12 cellular contexts compared by ENCODE assay signal in the genomic region with DNA sequence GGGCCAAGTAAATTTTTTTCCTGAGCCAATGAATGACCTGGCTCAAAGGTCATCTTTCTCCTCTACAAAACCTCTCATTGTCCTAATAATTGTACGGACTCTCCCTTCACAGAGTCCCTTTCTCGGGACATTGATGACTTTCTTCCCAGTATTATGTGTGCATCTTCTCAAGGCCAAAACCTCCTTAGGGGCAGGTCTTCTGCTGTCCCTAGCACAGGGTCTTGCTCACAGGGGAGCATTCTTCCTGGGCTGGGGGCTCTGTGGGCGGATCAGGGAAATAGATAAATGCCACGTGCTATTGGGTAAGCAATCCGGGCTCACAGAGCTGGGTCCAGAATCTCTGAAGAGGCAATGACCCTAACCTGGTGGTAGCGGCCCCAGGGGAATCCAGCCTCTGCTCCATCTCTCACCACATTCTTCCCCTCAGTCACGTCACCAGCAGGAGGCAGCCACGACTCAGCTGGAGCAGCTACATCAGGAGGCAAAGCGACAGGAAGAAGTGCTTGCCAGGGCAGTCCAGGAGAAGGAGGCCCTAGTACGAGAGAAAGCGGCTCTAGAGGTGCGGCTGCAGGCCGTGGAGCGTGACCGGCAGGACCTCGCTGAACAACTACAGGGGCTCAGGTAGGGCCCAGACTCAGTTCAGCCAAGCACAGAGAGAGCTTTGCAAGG. TPM values are rescaled to one million over a fixed set of nuclear protein-coding genes. Genes with fewer than 3 reads are reported as not detected.
DNase-seq lines count a peak whose midpoint lies in the region; ATAC-seq and TF ChIP-seq lines count a peak whose summit lies in the region.
"Had no signal": no experiment of that assay in that cellular context is flagged by ENCODE, and none has a peak within 500 bp of the region (broad histone marks: within the 10 kb centered on the region; RNA-seq: fewer than 3 reads in every experiment).

No MANE protein-coding gene starts in this region.

- no peak for ATAC-seq in activated naive CD4-positive, alpha-beta T cell treated with anti-CD3 and anti-CD28 coated beads, Interleukin-2, amount 50 U/mL, for 72 hours
- peak; percentile 95 for ATAC-seq in memory B cell (ENCODE audit: low read depth)
- ATAC-seq in GM21619 (IDR thresholded peaks at IDR 0.05; ENCODE audit: unreplicated experiment) = no peak

- H3K27me3 Mint-ChIP-seq in memory B cell = no peaks in the 10 kb centered on the region
- H3K27me3 Mint-ChIP-seq: activated naive CD8-positive, alpha-beta T cell had no signal

- peak; percentile 57; the same call in 1 of the 2 replicates for TF ChIP-seq RAD21 in Ishikawa (IDR thresholded peaks at IDR 0.05; ENCODE audit: low read depth)

- peaks cover 9% of the 10 kb centered on the region for H3K4me1 Mint-ChIP-seq in memory B cell

- H3K79me2 ChIP-seq in smooth muscle cell (ENCODE audit: low read depth) = no peaks in the 10 kb centered on the region

- TF ChIP-seq EP300 in Ishikawa (IDR thresholded peaks at IDR 0.05; ENCODE audit: borderline replicate concordance) = no peak

- no peak overlapping the region for H3K4me2 ChIP-seq in smooth muscle cell

- H2AFZ ChIP-seq in smooth muscle cell (ENCODE audit: low read depth) = no peak overlapping the region

- H3K4me1 ChIP-seq in smooth muscle cell (ENCODE audit: low read depth) = no peaks in the 10 kb centered on the region
- H3K4me1 ChIP-seq: esophagus muscularis mucosa had no signal

- peak; percentile 49 for TF ChIP-seq CTCF in GM06990 (IDR thresholded peaks at IDR 0.05; ENCODE audit: insufficient read depth, low read length, poor library complexity, severe bottlenecking)
- TF ChIP-seq CTCF in smooth muscle cell (IDR thresholded peaks at IDR 0.05; ENCODE audit: borderline replicate concordance, insufficient read depth, poor library complexity, severe bottlenecking) = no peak

- H3K27ac ChIP-seq in smooth muscle cell (ENCODE audit: low read depth) = no peak overlapping the region
- H3K27ac ChIP-seq: esophagus muscularis mucosa had no signal

- DNase-seq in GM06990 (ENCODE audit: extremely low read depth, insufficient read length) (no peak), memory B cell (ENCODE audit: low spot score in 2 of 2) (peak; percentile 36 to 39), NCI-H128 (lab: John Stamatoyannopoulos, UW; ENCODE audit: unreplicated experiment) (no peak), smooth muscle cell (lab: John Stamatoyannopoulos, UW; ENCODE audit: unreplicated experiment) (no peak), AG20443 (ENCODE audit: low spot score) (no peak)
- DNase-seq in activated naive CD4-positive, alpha-beta T cell treated with anti-CD3 and anti-CD28 coated beads, Interleukin-2, amount 50 U/mL, for 72 hours (ENCODE audit: low spot score in 2 of 2) = no peak
- DNase-seq: midbrain had no signal

- H3K4me3 ChIP-seq in GM06990 (replicated peaks; ENCODE audit: low read depth, low read length) = no peak overlapping the region
- no peak overlapping the region for H3K4me3 ChIP-seq in smooth muscle cell
- H3K4me3 ChIP-seq: esophagus muscularis mucosa had no signal

- no peaks in the 10 kb centered on the region for H3K9me3 Mint-ChIP-seq in activated naive CD4-positive, alpha-beta T cell treated with anti-CD3 and anti-CD28 coated beads, Interleukin-2, amount 50 U/mL, for 72 hours
- H3K9me3 Mint-ChIP-seq in memory B cell = no peaks in the 10 kb centered on the region
- H3K9me3 Mint-ChIP-seq: T-helper 1 cell treated with Interleukin-12 subunit alpha and Interleukin-12 subunit beta and Interleukin-4 antibody, amounts not matched to agents 30 μg/mL and 1 μg/mL, for 36 hours had no signal

- no peak overlapping the region for H3K4me3 Mint-ChIP-seq in memory B cell
- H3K4me3 Mint-ChIP-seq: activated naive CD8-positive, alpha-beta T cell; T-helper 1 cell treated with Interleukin-12 subunit alpha and Interleukin-12 subunit beta and Interleukin-4 antibody, amounts not matched to agents 30 μg/mL and 1 μg/mL, for 36 hours had no signal

- no peaks in the 10 kb centered on the region for H4K20me1 ChIP-seq in smooth muscle cell (ENCODE audit: low read depth)

- H3K9me3 ChIP-seq in smooth muscle cell (replicated peaks; ENCODE audit: low read depth) = no peaks in the 10 kb centered on the region
- H3K9me3 ChIP-seq: esophagus muscularis mucosa had no signal

- no peaks in the 10 kb centered on the region for H3F3A ChIP-seq in smooth muscle cell (ENCODE audit: low read depth)

- no peak overlapping the region for H3K9ac ChIP-seq in smooth muscle cell (ENCODE audit: low read depth)

- H3K36me3 ChIP-seq in GM06990 (ENCODE audit: control insufficient read depth, insufficient read depth, low read length) (peaks cover 17% of the 10 kb centered on the region), smooth muscle cell (ENCODE audit: low read depth) (peaks cover 5% of the 10 kb centered on the region)

- H3K27ac Mint-ChIP-seq in activated naive CD4-positive, alpha-beta T cell treated with anti-CD3 and anti-CD28 coated beads, Interleukin-2, amount 50 U/mL, for 72 hours = peak overlapping the region; percentile 27 to 78
- peak overlapping the region; percentile 76 for H3K27ac Mint-ChIP-seq in memory B cell
- H3K27ac Mint-ChIP-seq: T-helper 1 cell treated with Interleukin-12 subunit alpha and Interleukin-12 subunit beta and Interleukin-4 antibody, amounts not matched to agents 30 μg/mL and 1 μg/mL, for 36 hours had no signal

- H3K27me3 ChIP-seq in GM06990 (replicated peaks; ENCODE audit: control insufficient read depth, insufficient read depth, low read length) (no peaks in the 10 kb centered on the region), smooth muscle cell (ENCODE audit: low read depth) (no peaks in the 10 kb centered on the region)
- H3K27me3 ChIP-seq: esophagus muscularis mucosa had no signal

- H3K36me3 Mint-ChIP-seq in activated naive CD4-positive, alpha-beta T cell treated with anti-CD3 and anti-CD28 coated beads, Interleukin-2, amount 50 U/mL, for 72 hours = peaks cover 4 to 7% of the 10 kb centered on the region in 2 donors
- peaks cover 14% of the 10 kb centered on the region for H3K36me3 Mint-ChIP-seq in memory B cell

- WGBS in smooth muscle cell (ENCODE audit: low lambda C conversion rate) = 93% methylated on average over 16 of the region's 16 CpGs

TF ChIP-seq in Ishikawa, 13 proteins besides CTCF, POLR2A, EP300 and RAD21:
- TF ChIP-seq NFIC (IDR thresholded peaks at IDR 0.05) = no peak
- no peak for TF ChIP-seq TEAD4 (IDR thresholded peaks at IDR 0.05)
- TF ChIP-seq, protein P1, sequence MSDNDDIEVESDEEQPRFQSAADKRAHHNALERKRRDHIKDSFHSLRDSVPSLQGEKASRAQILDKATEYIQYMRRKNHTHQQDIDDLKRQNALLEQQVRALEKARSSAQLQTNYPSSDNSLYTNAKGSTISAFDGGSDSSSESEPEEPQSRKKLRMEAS (IDR thresholded peaks at IDR 0.05) = no peak
- TF ChIP-seq TCF12 (IDR thresholded peaks at IDR 0.05; ENCODE audit: low read depth) = no peak
- no peak for TF ChIP-seq EGR1 (IDR thresholded peaks at IDR 0.05)
- TF ChIP-seq CEBPB (IDR thresholded peaks at IDR 0.05) = no peak
- no peak for TF ChIP-seq ZBTB7A (IDR thresholded peaks at IDR 0.05; ENCODE audit: low read depth)
- TF ChIP-seq CREB1 (IDR thresholded peaks at IDR 0.05; ENCODE audit: low read depth) = no peak
- TF ChIP-seq, protein P2, sequence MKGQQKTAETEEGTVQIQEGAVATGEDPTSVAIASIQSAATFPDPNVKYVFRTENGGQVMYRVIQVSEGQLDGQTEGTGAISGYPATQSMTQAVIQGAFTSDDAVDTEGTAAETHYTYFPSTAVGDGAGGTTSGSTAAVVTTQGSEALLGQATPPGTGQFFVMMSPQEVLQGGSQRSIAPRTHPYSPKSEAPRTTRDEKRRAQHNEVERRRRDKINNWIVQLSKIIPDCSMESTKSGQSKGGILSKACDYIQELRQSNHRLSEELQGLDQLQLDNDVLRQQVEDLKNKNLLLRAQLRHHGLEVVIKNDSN (IDR thresholded peaks at IDR 0.05) = no peak
- TF ChIP-seq, protein P3, sequence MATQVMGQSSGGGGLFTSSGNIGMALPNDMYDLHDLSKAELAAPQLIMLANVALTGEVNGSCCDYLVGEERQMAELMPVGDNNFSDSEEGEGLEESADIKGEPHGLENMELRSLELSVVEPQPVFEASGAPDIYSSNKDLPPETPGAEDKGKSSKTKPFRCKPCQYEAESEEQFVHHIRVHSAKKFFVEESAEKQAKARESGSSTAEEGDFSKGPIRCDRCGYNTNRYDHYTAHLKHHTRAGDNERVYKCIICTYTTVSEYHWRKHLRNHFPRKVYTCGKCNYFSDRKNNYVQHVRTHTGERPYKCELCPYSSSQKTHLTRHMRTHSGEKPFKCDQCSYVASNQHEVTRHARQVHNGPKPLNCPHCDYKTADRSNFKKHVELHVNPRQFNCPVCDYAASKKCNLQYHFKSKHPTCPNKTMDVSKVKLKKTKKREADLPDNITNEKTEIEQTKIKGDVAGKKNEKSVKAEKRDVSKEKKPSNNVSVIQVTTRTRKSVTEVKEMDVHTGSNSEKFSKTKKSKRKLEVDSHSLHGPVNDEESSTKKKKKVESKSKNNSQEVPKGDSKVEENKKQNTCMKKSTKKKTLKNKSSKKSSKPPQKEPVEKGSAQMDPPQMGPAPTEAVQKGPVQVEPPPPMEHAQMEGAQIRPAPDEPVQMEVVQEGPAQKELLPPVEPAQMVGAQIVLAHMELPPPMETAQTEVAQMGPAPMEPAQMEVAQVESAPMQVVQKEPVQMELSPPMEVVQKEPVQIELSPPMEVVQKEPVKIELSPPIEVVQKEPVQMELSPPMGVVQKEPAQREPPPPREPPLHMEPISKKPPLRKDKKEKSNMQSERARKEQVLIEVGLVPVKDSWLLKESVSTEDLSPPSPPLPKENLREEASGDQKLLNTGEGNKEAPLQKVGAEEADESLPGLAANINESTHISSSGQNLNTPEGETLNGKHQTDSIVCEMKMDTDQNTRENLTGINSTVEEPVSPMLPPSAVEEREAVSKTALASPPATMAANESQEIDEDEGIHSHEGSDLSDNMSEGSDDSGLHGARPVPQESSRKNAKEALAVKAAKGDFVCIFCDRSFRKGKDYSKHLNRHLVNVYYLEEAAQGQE (IDR thresholded peaks at IDR 0.05; ENCODE audit: low read depth) = no peak
- TF ChIP-seq FOXM1 (IDR thresholded peaks at IDR 0.05; ENCODE audit: borderline replicate concordance, low read depth) = no peak
- TF ChIP-seq TAF1 (IDR thresholded peaks at IDR 0.05; ENCODE audit: low read depth) = no peak
- no peak for TF ChIP-seq YY1 (IDR thresholded peaks at IDR 0.05; ENCODE audit: low read depth)

RNA-seq across cellular contexts. Expression of a gene that starts 23.5 kb away (rescaled TPM):
- 10 to 100 TPM; 62.5 to 74.7 TPM for total RNA-seq in activated naive CD4-positive, alpha-beta T cell treated with anti-CD3 and anti-CD28 coated beads, Interleukin-2, amount 50 U/mL, for 72 hours
- 16.0 and 21.9 TPM in 2 replicates for total RNA-seq in smooth muscle cell
- 22.1 and 36.7 TPM in 2 replicates for polyA plus RNA-seq in smooth muscle cell

RNA-seq across cellular contexts. Expression of a gene that starts 40.9 kb away (rescaled TPM):
- under 1 TPM in 1 of 2 donors, not detected in 1; 0.11 TPM for total RNA-seq in activated naive CD4-positive, alpha-beta T cell treated with anti-CD3 and anti-CD28 coated beads, Interleukin-2, amount 50 U/mL, for 72 hours
- total RNA-seq in smooth muscle cell = 0.81 and 2.0 TPM in 2 replicates
- polyA plus RNA-seq in smooth muscle cell = 1.7 and 4.0 TPM in 2 replicates

RNA-seq across cellular contexts. Expression of a gene that starts 50.5 kb away (rescaled TPM):
- not detected for total RNA-seq in activated naive CD4-positive, alpha-beta T cell treated with anti-CD3 and anti-CD28 coated beads, Interleukin-2, amount 50 U/mL, for 72 hours
- total RNA-seq in smooth muscle cell = not detected in 2 replicates
- polyA plus RNA-seq in smooth muscle cell = not detected in 2 replicates
- total RNA-seq: esophagus muscularis mucosa had no signal

Comparison
In these comparisons a context has a peak if more than half of its experiments do, and no peak if none do; other contexts are left out.
1. DNase-seq: peak in memory B cell (2 of 2); none in GM06990 (single experiment), activated naive CD4-positive, alpha-beta T cell treated with anti-CD3 and anti-CD28 coated beads, Interleukin-2, amount 50 U/mL, for 72 hours (0 of 2), NCI-H128 (single experiment), smooth muscle cell (single experiment) and AG20443 (single experiment).